ENCODE assay signal across 10 cellular contexts in genomic region chr13:46168341-46168740, GRCh38. TPM values are rescaled to one million over a fixed set of nuclear protein-coding genes. Genes with fewer than 3 reads are reported as not detected.
DNase-seq lines count a peak whose midpoint lies in the region; ATAC-seq and TF ChIP-seq lines count a peak whose summit lies in the region.
"Had no signal": no experiment of that assay in that cellular context is flagged by ENCODE, and none has a peak within 500 bp of the region (broad histone marks: within the 10 kb centered on the region; RNA-seq: fewer than 3 reads in every experiment).

No MANE protein-coding gene starts in this region.

- H3K9me3 Mint-ChIP-seq in activated CD4-positive, alpha-beta T cell treated with anti-CD3 and anti-CD28 coated beads, Interleukin-2, amount 10 ng/mL, durations not matched to agents 24 days and 14 days: no peaks in the 10 kb centered on the region

- no peaks in the 10 kb centered on the region for H3K27me3 ChIP-seq in GM06990 (replicated peaks; ENCODE audit: control insufficient read depth, insufficient read depth, low read length)

- H3K36me3 ChIP-seq in GM06990 (ENCODE audit: control insufficient read depth, insufficient read depth, low read length): peaks cover 6% of the 10 kb centered on the region

- no peak for TF ChIP-seq CTCF in GM06990 (IDR thresholded peaks at IDR 0.05; ENCODE audit: insufficient read depth, low read length, poor library complexity, severe bottlenecking)

- H3K27me3 Mint-ChIP-seq in activated CD4-positive, alpha-beta T cell treated with anti-CD3 and anti-CD28 coated beads, Interleukin-2, amount 10 ng/mL, durations not matched to agents 24 days and 14 days: no peaks in the 10 kb centered on the region

- DNase-seq in GM06990 (ENCODE audit: extremely low read depth, insufficient read length): peak; percentile 55
- peak; percentile 76 for DNase-seq in activated CD4-positive, alpha-beta T cell treated with anti-CD3 and anti-CD28 coated beads, Interleukin-2, amount 10 ng/mL, durations not matched to agents 24 days and 14 days
- no peak for DNase-seq in left lobe of liver (ENCODE audit: low spot score)
- no peak for DNase-seq in hepatic stellate cell (ENCODE audit: low spot score)
- DNase-seq in cerebellar nuclear complex (lab: John Stamatoyannopoulos, UW): no peak
- no peak for DNase-seq in cerebellar cortex (ENCODE audit: low spot score)

- peaks cover 56% of the 10 kb centered on the region for H3K36me3 Mint-ChIP-seq in activated CD4-positive, alpha-beta T cell treated with anti-CD3 and anti-CD28 coated beads, Interleukin-2, amount 10 ng/mL, durations not matched to agents 24 days and 14 days (ENCODE audit: low read depth)

- peak overlapping the region; percentile 92 for H3K27ac Mint-ChIP-seq in activated CD4-positive, alpha-beta T cell treated with anti-CD3 and anti-CD28 coated beads, Interleukin-2, amount 10 ng/mL, durations not matched to agents 24 days and 14 days

- ATAC-seq in HG03039 (IDR thresholded peaks at IDR 0.05; ENCODE audit: unreplicated experiment) (peak; percentile 39), left lobe of liver (peak; percentile 39), GM19328 (IDR thresholded peaks at IDR 0.05; ENCODE audit: unreplicated experiment) (no peak)

- intact Hi-C loops in activated CD4-positive, alpha-beta T cell treated with anti-CD3 and anti-CD28 coated beads, Interleukin-2, amount 10 ng/mL, durations not matched to agents 24 days and 14 days (cut with micrococcal nuclease): loop anchor here (1.0 to 10.0 kb wide), 5 partner anchors 8 to 1254 kb away; partner anchors contain the start of gene LRRC63

- peaks cover 83% of the 10 kb centered on the region for H3K4me1 Mint-ChIP-seq in activated CD4-positive, alpha-beta T cell treated with anti-CD3 and anti-CD28 coated beads, Interleukin-2, amount 10 ng/mL, durations not matched to agents 24 days and 14 days

- peak overlapping the region; percentile 69 for H3K4me3 ChIP-seq in GM06990 (replicated peaks; ENCODE audit: low read depth, low read length)

- H3K4me3 Mint-ChIP-seq in activated CD4-positive, alpha-beta T cell treated with anti-CD3 and anti-CD28 coated beads, Interleukin-2, amount 10 ng/mL, durations not matched to agents 24 days and 14 days: peak overlapping the region; percentile 82

RNA-seq across cellular contexts. Expression of gene LCP1, which starts 13.6 kb away (rescaled TPM):
- 758 and 792 TPM in 2 replicates for total RNA-seq in activated CD4-positive, alpha-beta T cell treated with anti-CD3 and anti-CD28 coated beads, Interleukin-2, amount 10 ng/mL, durations not matched to agents 24 days and 14 days
- total RNA-seq in left lobe of liver: 20.7 TPM

RNA-seq across cellular contexts. Expression of gene LRRC63, which starts 43.4 kb away (rescaled TPM):
- 0.26 and 0.40 TPM in 2 replicates for total RNA-seq in activated CD4-positive, alpha-beta T cell treated with anti-CD3 and anti-CD28 coated beads, Interleukin-2, amount 10 ng/mL, durations not matched to agents 24 days and 14 days
- total RNA-seq in left lobe of liver: 0.20 TPM
- total RNA-seq: bronchial epithelial cell, H1 had no signal

Comparison
In these comparisons a context has a peak if more than half of its experiments do, and no peak if none do; other contexts are left out.
1. DNase-seq: peak in GM06990 (single experiment) and activated CD4-positive, alpha-beta T cell treated with anti-CD3 and anti-CD28 coated beads, Interleukin-2, amount 10 ng/mL, durations not matched to agents 24 days and 14 days (single experiment); none in left lobe of liver (single experiment), hepatic stellate cell (single experiment), cerebellar nuclear complex (0 of 2) and cerebellar cortex (single experiment).
2. RNA of gene LCP1, which starts 13.6 kb away (total RNA-seq): 758 to 792 TPM in activated CD4-positive, alpha-beta T cell treated with anti-CD3 and anti-CD28 coated beads, Interleukin-2, amount 10 ng/mL, durations not matched to agents 24 days and 14 days; 20.7 TPM in left lobe of liver (single experiment); every median in the first group is over 10 times any median in the second.